Comparison of ENCODE assay signal across 17 cellular contexts in the genomic region with DNA sequence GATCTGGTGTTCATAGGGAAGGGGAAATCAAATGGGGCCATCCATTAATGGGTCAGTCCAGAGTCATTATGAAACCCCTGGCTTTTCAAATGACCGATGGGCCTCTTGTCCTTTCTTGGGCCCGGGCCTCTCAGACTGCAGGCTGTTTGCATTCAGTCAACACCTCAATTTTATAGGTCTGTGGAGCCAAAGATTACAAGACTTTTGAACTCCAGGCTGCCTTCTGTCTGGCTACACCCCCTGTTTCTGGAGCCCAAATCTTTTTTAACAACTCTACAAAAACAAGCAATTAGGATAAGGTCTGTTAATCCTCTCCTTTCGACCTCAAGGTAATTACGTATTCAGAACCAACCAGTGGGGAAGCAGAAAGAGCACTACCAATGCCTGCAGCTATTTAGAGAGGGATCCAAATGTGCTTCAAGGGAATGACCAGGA. TPM values are rescaled to one million over a fixed set of nuclear protein-coding genes. Genes with fewer than 3 reads are reported as not detected.
DNase-seq lines count a peak whose midpoint lies in the region; ATAC-seq, FAIRE-seq and TF ChIP-seq lines count a peak whose summit lies in the region.
"Had no signal": no experiment of that assay in that cellular context is flagged by ENCODE, and none has a peak within 500 bp of the region (broad histone marks: within the 10 kb centered on the region; RNA-seq: fewer than 3 reads in every experiment).

No MANE protein-coding gene starts in this region.

- H3K4me1 ChIP-seq in smooth muscle cell (ENCODE audit: low read depth) = peaks cover 49% of the 10 kb centered on the region

- DNase-seq in NCI-H1417 (lab: John Stamatoyannopoulos, UW) = peak in 2 of 3 experiments; percentile 28 to 48
- DNase-seq in NCI-H1417 treated with DMSO at 0.1 percent for 48 hours (lab: John Stamatoyannopoulos, UW) = no peak
- peak; percentile 50 for DNase-seq in left kidney (ENCODE audit: low read depth, low spot score)
- no peak for DNase-seq in smooth muscle cell (lab: John Stamatoyannopoulos, UW; ENCODE audit: unreplicated experiment)
- no peak for DNase-seq in NCI-H128 (lab: John Stamatoyannopoulos, UW; ENCODE audit: unreplicated experiment)
- DNase-seq in NCI-H187 (lab: John Stamatoyannopoulos, UW) = no peak
- DNase-seq: 8988T; activated CD4-positive, alpha-beta T cell treated with anti-CD3 and anti-CD28 coated beads for 1 hour; activated CD8-positive, alpha-beta memory T cell treated with anti-CD3 and anti-CD28 coated beads, Interleukin-2, amount 50 U/mL, for 48 hours; activated naive CD4-positive, alpha-beta T cell treated with anti-CD3 and anti-CD28 coated beads, Interleukin-2, amount 50 U/mL, for 16 hours; CD4-positive, alpha-beta memory T cell; NCI-H345; stimulated activated CD4-positive, alpha-beta T cell treated with anti-CD3 and anti-CD28 coated beads, Interleukin-1b, Interleukin-23, amount 100 ng/mL, for 48 hours; tibial artery had no signal

- H2AFZ ChIP-seq in smooth muscle cell (ENCODE audit: low read depth) = peak overlapping the region; percentile 78

- no peak for ATAC-seq in HG03097 (IDR thresholded peaks at IDR 0.05; ENCODE audit: low FRiP score, unreplicated experiment)
- ATAC-seq: Panc1 had no signal

- H3F3A ChIP-seq in smooth muscle cell (ENCODE audit: low read depth) = no peaks in the 10 kb centered on the region

- H3K27ac ChIP-seq in smooth muscle cell (ENCODE audit: low read depth) = no peak overlapping the region
- H3K27ac ChIP-seq: tibial artery had no signal

- H3K27me3 ChIP-seq in smooth muscle cell (ENCODE audit: low read depth) = no peaks in the 10 kb centered on the region
- H3K27me3 ChIP-seq: tibial artery had no signal

- no peak for TF ChIP-seq CTCF in smooth muscle cell (IDR thresholded peaks at IDR 0.05; ENCODE audit: borderline replicate concordance, insufficient read depth, poor library complexity, severe bottlenecking)

- H3K9me3 ChIP-seq in smooth muscle cell (replicated peaks; ENCODE audit: low read depth) = no peaks in the 10 kb centered on the region
- H3K9me3 ChIP-seq: tibial artery had no signal

- peak; percentile 98 for FAIRE-seq in TTC549 (lab: Jason Lieb, UNC)

- no peak overlapping the region for H3K4me3 ChIP-seq in smooth muscle cell
- H3K4me3 ChIP-seq: tibial artery had no signal

- peak overlapping the region; percentile 66 for H3K4me2 ChIP-seq in smooth muscle cell

- H3K79me2 ChIP-seq in smooth muscle cell (ENCODE audit: low read depth) = no peaks in the 10 kb centered on the region

- no peaks in the 10 kb centered on the region for H4K20me1 ChIP-seq in smooth muscle cell (ENCODE audit: low read depth)

- 2% methylated on average over 4 of the region's 4 CpGs for WGBS in smooth muscle cell (ENCODE audit: low lambda C conversion rate)

- H3K36me3 ChIP-seq in smooth muscle cell (ENCODE audit: low read depth) = no peaks in the 10 kb centered on the region
- H3K36me3 ChIP-seq: tibial artery had no signal

- no peak overlapping the region for H3K9ac ChIP-seq in smooth muscle cell (ENCODE audit: low read depth)

RNA-seq across cellular contexts. Expression of a gene that starts 35.6 kb away (rescaled TPM):
- 147 and 195 TPM in 2 replicates for total RNA-seq in smooth muscle cell
- polyA plus RNA-seq in smooth muscle cell = 135 and 192 TPM in 2 replicates

Comparison
In these comparisons a context has a peak if more than half of its experiments do, and no peak if none do; other contexts are left out.
1. DNase-seq: peak in NCI-H1417 (2 of 3) and left kidney (single experiment); none in NCI-H1417 treated with DMSO at 0.1 percent for 48 hours (single experiment), smooth muscle cell (single experiment), NCI-H128 (single experiment) and NCI-H187 (0 of 2).